Comparison of ENCODE assay signal across 8 cellular contexts in the genomic region with DNA sequence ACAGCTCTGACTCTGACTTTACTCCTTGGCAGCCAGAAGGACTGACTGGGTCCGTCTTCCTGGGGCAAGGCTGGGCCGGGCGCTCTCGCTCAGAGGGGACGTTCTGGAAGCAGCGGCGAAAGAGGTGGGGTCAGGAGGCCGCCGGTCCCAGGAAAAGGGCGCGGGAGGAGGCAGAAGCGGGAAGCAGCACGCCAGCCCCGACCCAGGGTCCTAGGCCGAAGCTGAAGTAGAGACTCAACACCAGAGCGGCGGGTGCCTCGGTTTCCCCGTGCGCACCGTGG. TPM values are rescaled to one million over a fixed set of nuclear protein-coding genes. Genes with fewer than 3 reads are reported as not detected.
A peak's percentile ranks its signal among the peaks of the same experiment; 100 is the strongest.
DNase-seq lines count a peak whose midpoint lies in the region; ATAC-seq and TF ChIP-seq lines count a peak whose summit lies in the region.

No MANE protein-coding gene starts in this region.

- peak overlapping the region; percentile 93 for H3K9ac ChIP-seq in HCT116 (ENCODE audit: low read length)

- TF ChIP-seq POLR2A in HCT116 (IDR thresholded peaks at IDR 0.05; ENCODE audit: borderline replicate concordance, extremely low read depth, insufficient read depth, insufficient read length) = no peak

- H3K27ac ChIP-seq in HCT116 (ENCODE audit: low read depth, low read length) (peak overlapping the region; percentile 98; the same call in 1 of the 2 replicates), right cardiac atrium (ENCODE audit: low read length) (peak overlapping the region; percentile 61), skin epidermis (peak overlapping the region; percentile 56 to 96 (median 88))

- H3K9me2 ChIP-seq in HCT116 (ENCODE audit: insufficient read depth) = no peaks in the 10 kb centered on the region

- H3K36me3 Mint-ChIP-seq in activated T-helper 1 cell treated with anti-CD3 and anti-CD28 coated beads, Interleukin-12 subunit alpha, Interleukin-12 subunit beta, Interleukin-2, Interleukin-4 antibody, amounts not matched to agents 30 ng/mL and 10 ng/mL and 1 ng/mL, durations not matched to agents 14 hours and 24 hours and 36 hours (ENCODE audit: low read depth) = peaks cover 2% of the 10 kb centered on the region

- DNase-seq in HCT116 (ENCODE audit: low read depth, low spot score) (no peak), right cardiac atrium (peak in 1 of 3 donors; percentile 75), NCI-H446 (lab: John Stamatoyannopoulos, UW) (no peak)
- DNase-seq in activated T-helper 1 cell treated with anti-CD3 and anti-CD28 coated beads, Interleukin-12 subunit alpha, Interleukin-12 subunit beta, Interleukin-2, Interleukin-4 antibody, amounts not matched to agents 30 ng/mL and 10 ng/mL and 1 ng/mL, durations not matched to agents 14 hours and 24 hours and 36 hours (ENCODE audit: low spot score) = no peak

- H3K79me2 ChIP-seq in HCT116 (ENCODE audit: insufficient read depth, low read length) = peaks cover 59% of the 10 kb centered on the region

- 1% methylated on average over 21 of the region's 21 CpGs for WGBS in right cardiac atrium

- no TSS peak for BruUV-seq in HCT116 (replicated peaks; lab: Mats Ljungman, UMichigan)

- H3K9me3 ChIP-seq in HCT116 (ENCODE audit: control insufficient read depth in 1 of 2, insufficient read depth in 1 of 2, low read depth in 1 of 2, low read length in 2 of 2) = no peaks in the 10 kb centered on the region
- H3K9me3 ChIP-seq in right cardiac atrium (ENCODE audit: control insufficient read depth, low read length) = no peaks in the 10 kb centered on the region

- peaks cover 23% of the 10 kb centered on the region for H3K4me1 Mint-ChIP-seq in activated T-helper 1 cell treated with anti-CD3 and anti-CD28 coated beads, Interleukin-12 subunit alpha, Interleukin-12 subunit beta, Interleukin-2, Interleukin-4 antibody, amounts not matched to agents 30 ng/mL and 10 ng/mL and 1 ng/mL, durations not matched to agents 14 hours and 24 hours and 36 hours (ENCODE audit: low read depth)

- peaks cover 11% of the 10 kb centered on the region; the same call in 1 of the 2 replicates for H4K20me1 ChIP-seq in HCT116 (ENCODE audit: insufficient read depth)

- no peaks in the 10 kb centered on the region for H3K27me3 ChIP-seq in HCT116 (ENCODE audit: insufficient read depth, low read length)
- no peaks in the 10 kb centered on the region for H3K27me3 ChIP-seq in right cardiac atrium (ENCODE audit: control insufficient read depth, insufficient read depth)

- H3K4me3 Mint-ChIP-seq in activated T-helper 1 cell treated with anti-CD3 and anti-CD28 coated beads, Interleukin-12 subunit alpha, Interleukin-12 subunit beta, Interleukin-2, Interleukin-4 antibody, amounts not matched to agents 30 ng/mL and 10 ng/mL and 1 ng/mL, durations not matched to agents 14 hours and 24 hours and 36 hours = peak overlapping the region; percentile 82

- POLR2A ChIA-PET in HCT116 (lab: Charles Lee) = no interaction called here

- no peak for ATAC-seq in HCT116
- peak; percentile 2 to 24 for ATAC-seq in right cardiac atrium
- no peak for ATAC-seq in HG03571 (IDR thresholded peaks at IDR 0.05; ENCODE audit: unreplicated experiment)
- ATAC-seq in GM19455 (IDR thresholded peaks at IDR 0.05; ENCODE audit: unreplicated experiment) = no peak
- no peak for ATAC-seq in HG03097 (IDR thresholded peaks at IDR 0.05; ENCODE audit: low FRiP score, unreplicated experiment)

- H3K36me3 ChIP-seq in HCT116 (ENCODE audit: control insufficient read depth in 1 of 2, insufficient read depth in 2 of 2, low read length in 2 of 2) = peaks cover 0 to 5% of the 10 kb centered on the region in 2 experiments; a peak in 1 of 4 replicates

- H3K9me3 Mint-ChIP-seq in activated T-helper 1 cell treated with anti-CD3 and anti-CD28 coated beads, Interleukin-12 subunit alpha, Interleukin-12 subunit beta, Interleukin-2, Interleukin-4 antibody, amounts not matched to agents 30 ng/mL and 10 ng/mL and 1 ng/mL, durations not matched to agents 14 hours and 24 hours and 36 hours = no peaks in the 10 kb centered on the region

- H3K4me3 ChIP-seq in HCT116 (replicated peaks in 1 of 2; ENCODE audit: low read depth in 1 of 2, low read length in 2 of 2) (peak overlapping the region; percentile 66 to 84), right cardiac atrium (ENCODE audit: low read length) (peak overlapping the region; percentile 69), skin epidermis (peak overlapping the region; percentile 72 to 91 (median 79))

- H3K27ac Mint-ChIP-seq in activated T-helper 1 cell treated with anti-CD3 and anti-CD28 coated beads, Interleukin-12 subunit alpha, Interleukin-12 subunit beta, Interleukin-2, Interleukin-4 antibody, amounts not matched to agents 30 ng/mL and 10 ng/mL and 1 ng/mL, durations not matched to agents 14 hours and 24 hours and 36 hours = peak overlapping the region; percentile 56

- RAD21 ChIA-PET in HCT116 (lab: Charles Lee; ENCODE audit: low non-redundant PET in 1 of 2, low total read pairs in 2 of 2, uncharacterized antibody in 2 of 2, unreplicated experiment in 2 of 2) = no interaction called here

- H2AFZ ChIP-seq in HCT116 (ENCODE audit: low read depth, low read length, poor library complexity, severe bottlenecking) = no peak overlapping the region

- peak overlapping the region; percentile 96 for H3K4me2 ChIP-seq in HCT116 (ENCODE audit: low read length)

- no peak for TF ChIP-seq RAD21 in HCT116 (IDR thresholded peaks at IDR 0.05; ENCODE audit: low read depth)

- TF ChIP-seq CTCF in HCT116 (IDR thresholded peaks at IDR 0.05 in 2 of 3, conservative IDR thresholded peaks at IDR 0.05 in 1 of 3; ENCODE audit: borderline replicate concordance in 1 of 3, insufficient read depth in 1 of 3, low read depth in 2 of 3, low read length in 2 of 3) = no peak

- peaks cover 36% of the 10 kb centered on the region for H3K27me3 Mint-ChIP-seq in activated T-helper 1 cell treated with anti-CD3 and anti-CD28 coated beads, Interleukin-12 subunit alpha, Interleukin-12 subunit beta, Interleukin-2, Interleukin-4 antibody, amounts not matched to agents 30 ng/mL and 10 ng/mL and 1 ng/mL, durations not matched to agents 14 hours and 24 hours and 36 hours (ENCODE audit: insufficient read depth)

- H3K4me1 ChIP-seq in HCT116 (ENCODE audit: control insufficient read depth in 1 of 2, insufficient read depth in 2 of 2, low read length in 2 of 2) (peaks cover 51 to 67% of the 10 kb centered on the region in 2 experiments), right cardiac atrium (ENCODE audit: control insufficient read depth, insufficient read depth, low read length) (peaks cover 8% of the 10 kb centered on the region)

- intact Hi-C loops in HCT116 (cut with micrococcal nuclease) = loop anchor here (5.0 to 10.0 kb wide), 2 partner anchors 53 to 115 kb away; no protein-coding TSS in a partner anchor
- intact Hi-C loops in activated T-helper 1 cell treated with anti-CD3 and anti-CD28 coated beads, Interleukin-12 subunit alpha, Interleukin-12 subunit beta, Interleukin-2, Interleukin-4 antibody, amounts not matched to agents 30 ng/mL and 10 ng/mL and 1 ng/mL, durations not matched to agents 14 hours and 24 hours and 36 hours (cut with micrococcal nuclease) = loop anchor here (5.0 to 10.0 kb wide), 4 partner anchors 40 to 483 kb away; no protein-coding TSS in a partner anchor
- intact Hi-C loops in right cardiac atrium (cut with DNase I) = loop anchor here (5.0 to 10.0 kb wide), 6 partner anchors 45 to 155 kb away; no protein-coding TSS in a partner anchor

- CTCF ChIA-PET in HCT116 (lab: Charles Lee) = no interaction called here

TF ChIP-seq in HCT116, 20 proteins besides CTCF, POLR2A, EP300 and RAD21:
- no peak for TF ChIP-seq JUND (IDR thresholded peaks at IDR 0.05)
- no peak for TF ChIP-seq TCF7L2 (IDR thresholded peaks at IDR 0.05; ENCODE audit: borderline replicate concordance, extremely low read depth, insufficient read depth, insufficient read length)
- TF ChIP-seq, protein P1, sequence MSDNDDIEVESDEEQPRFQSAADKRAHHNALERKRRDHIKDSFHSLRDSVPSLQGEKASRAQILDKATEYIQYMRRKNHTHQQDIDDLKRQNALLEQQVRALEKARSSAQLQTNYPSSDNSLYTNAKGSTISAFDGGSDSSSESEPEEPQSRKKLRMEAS (IDR thresholded peaks at IDR 0.05) = no peak
- TF ChIP-seq CEBPB (IDR thresholded peaks at IDR 0.05; ENCODE audit: low read depth) = no peak
- TF ChIP-seq EZH2phosphoT487 (IDR thresholded peaks at IDR 0.05; ENCODE audit: borderline replicate concordance) = no peak
- TF ChIP-seq, protein P2, sequence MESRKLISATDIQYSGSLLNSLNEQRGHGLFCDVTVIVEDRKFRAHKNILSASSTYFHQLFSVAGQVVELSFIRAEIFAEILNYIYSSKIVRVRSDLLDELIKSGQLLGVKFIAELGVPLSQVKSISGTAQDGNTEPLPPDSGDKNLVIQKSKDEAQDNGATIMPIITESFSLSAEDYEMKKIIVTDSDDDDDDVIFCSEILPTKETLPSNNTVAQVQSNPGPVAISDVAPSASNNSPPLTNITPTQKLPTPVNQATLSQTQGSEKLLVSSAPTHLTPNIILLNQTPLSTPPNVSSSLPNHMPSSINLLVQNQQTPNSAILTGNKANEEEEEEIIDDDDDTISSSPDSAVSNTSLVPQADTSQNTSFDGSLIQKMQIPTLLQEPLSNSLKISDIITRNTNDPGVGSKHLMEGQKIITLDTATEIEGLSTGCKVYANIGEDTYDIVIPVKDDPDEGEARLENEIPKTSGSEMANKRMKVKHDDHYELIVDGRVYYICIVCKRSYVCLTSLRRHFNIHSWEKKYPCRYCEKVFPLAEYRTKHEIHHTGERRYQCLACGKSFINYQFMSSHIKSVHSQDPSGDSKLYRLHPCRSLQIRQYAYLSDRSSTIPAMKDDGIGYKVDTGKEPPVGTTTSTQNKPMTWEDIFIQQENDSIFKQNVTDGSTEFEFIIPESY (IDR thresholded peaks at IDR 0.05; ENCODE audit: extremely low read depth, insufficient replicate concordance, low read length) = no peak
- no peak for TF ChIP-seq SP1 (IDR thresholded peaks at IDR 0.05; ENCODE audit: low read depth)
- no peak for TF ChIP-seq POLR2AphosphoS5 (IDR thresholded peaks at IDR 0.05; ENCODE audit: low read depth, low read length)
- no peak for TF ChIP-seq ELF1 (IDR thresholded peaks at IDR 0.05; ENCODE audit: borderline replicate concordance, low read depth)
TF ChIP-seq in HCT116: peak in this region for 0.

RNA-seq across cellular contexts. Expression of a gene that starts 1.5 kb away (rescaled TPM):
- 28.7 TPM for total RNA-seq in HCT116 (2021; ENCODE audit: unreplicated experiment)
- 27.3 and 30.7 TPM in 2 replicates for polyA plus RNA-seq in HCT116 (2012)
- total RNA-seq in activated T-helper 1 cell treated with anti-CD3 and anti-CD28 coated beads, Interleukin-12 subunit alpha, Interleukin-12 subunit beta, Interleukin-2, Interleukin-4 antibody, amounts not matched to agents 30 ng/mL and 10 ng/mL and 1 ng/mL, durations not matched to agents 14 hours and 24 hours and 36 hours = 1.2 and 1.7 TPM in 2 replicates
- total RNA-seq in right cardiac atrium = 10 to 100 TPM; 25.7 to 38.9 (median 31.0) TPM
- 14.5 TPM for polyA plus RNA-seq in right cardiac atrium

Comparison
In these comparisons a context has a peak if more than half of its experiments do, and no peak if none do; other contexts are left out.
1. ATAC-seq: peak in right cardiac atrium (2 of 2); none in HCT116 (single experiment), HG03571 (single experiment), GM19455 (single experiment) and HG03097 (single experiment).
2. Peak in every context shown above with its lines, with median percentiles within 50 percentile points of each other: H3K27ac ChIP-seq and H3K4me3 ChIP-seq.